Comparison of ENCODE assay signal across 8 cellular contexts in the genomic region with DNA sequence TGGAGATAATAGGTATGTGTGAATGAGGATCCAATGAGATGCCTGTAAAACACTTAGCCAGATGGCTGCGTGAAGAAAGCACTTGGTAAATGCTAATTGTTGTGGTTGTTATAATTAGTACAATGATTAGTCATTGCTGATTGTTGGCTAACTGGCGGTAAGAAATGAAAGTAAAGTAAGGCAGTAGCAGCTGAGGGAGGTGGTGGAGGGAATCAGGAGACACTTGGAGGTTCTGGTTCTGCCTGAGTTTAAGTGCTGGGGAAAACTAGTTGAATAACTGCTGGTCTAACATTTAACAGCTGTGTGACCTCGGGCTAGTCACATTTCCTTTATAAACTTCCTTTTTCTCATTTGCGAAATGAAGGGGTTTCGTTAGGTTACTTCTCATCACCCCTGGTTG. TPM values are rescaled to one million over a fixed set of nuclear protein-coding genes. Genes with fewer than 3 reads are reported as not detected.
DNase-seq lines count a peak whose midpoint lies in the region; ATAC-seq and TF ChIP-seq lines count a peak whose summit lies in the region.

No MANE protein-coding gene starts in this region.

- H3K36me3 Mint-ChIP-seq in dendritic cell treated with granulocyte-macrophage colony-stimulating factor and Interleukin-4, amounts not matched to agents 40 ng/mL and 50 ng/mL, for 4 days (ENCODE audit: low read depth) = no peaks in the 10 kb centered on the region

- intact Hi-C loops in dendritic cell treated with granulocyte-macrophage colony-stimulating factor and Interleukin-4, amounts not matched to agents 40 ng/mL and 50 ng/mL, for 4 days (cut with micrococcal nuclease) = loop anchor here (5.0 to 10.0 kb wide), 2 partner anchors 73 to 456 kb away; no protein-coding TSS in a partner anchor

- H3K4me1 ChIP-seq in neuronal stem cell (ENCODE audit: control insufficient read depth in 2 of 2, insufficient read depth in 1 of 2, low read depth in 1 of 2, low read length in 2 of 2) = no peaks in the 10 kb centered on the region

- no peaks in the 10 kb centered on the region for H3K9me3 Mint-ChIP-seq in dendritic cell treated with granulocyte-macrophage colony-stimulating factor and Interleukin-4, amounts not matched to agents 40 ng/mL and 50 ng/mL, for 4 days

- no peak for TF ChIP-seq CTCF in GM10266 (IDR thresholded peaks at IDR 0.05; ENCODE audit: control insufficient read depth, insufficient read depth, low read depth, missing control alignments)

- H3K27ac Mint-ChIP-seq in dendritic cell treated with granulocyte-macrophage colony-stimulating factor and Interleukin-4, amounts not matched to agents 40 ng/mL and 50 ng/mL, for 4 days = peak overlapping the region; percentile 59

- no peak overlapping the region for H3K4me3 ChIP-seq in neuronal stem cell (ENCODE audit: low read length in 2 of 2)

- H3K9me3 ChIP-seq in neuronal stem cell (replicated peaks in 1 of 2; ENCODE audit: control insufficient read depth in 2 of 2, insufficient read depth in 1 of 2, low read depth in 1 of 2, low read length in 2 of 2) = no peaks in the 10 kb centered on the region

- no peak overlapping the region for H3K18ac ChIP-seq in neuronal stem cell (ENCODE audit: low read length)

- no peak overlapping the region for H4K8ac ChIP-seq in neuronal stem cell (ENCODE audit: low read depth, low read length)

- no peak overlapping the region for H2BK120ac ChIP-seq in neuronal stem cell (ENCODE audit: low read depth, low read length)

- H3K14ac ChIP-seq in neuronal stem cell (ENCODE audit: low read length) = no peak overlapping the region

- no peak overlapping the region for H3K23ac ChIP-seq in neuronal stem cell (ENCODE audit: low read depth, low read length, poor library complexity)

- peak; percentile 32 for DNase-seq in GM10266 (ENCODE audit: extremely low spot score)
- DNase-seq in 8988T = no peak
- DNase-seq in activated CD8-positive, alpha-beta memory T cell treated with anti-CD3 and anti-CD28 coated beads for 24 hours = no peak
- DNase-seq in H4 (ENCODE audit: low spot score) = no peak
- DNase-seq in neuronal stem cell (ENCODE audit: low spot score) = no peak

- no peak overlapping the region for H4K91ac ChIP-seq in neuronal stem cell (ENCODE audit: low read depth, low read length, poor library complexity)

- H2AFZ ChIP-seq in neuronal stem cell (ENCODE audit: low read length) = no peak overlapping the region

- no peak overlapping the region for H2BK15ac ChIP-seq in neuronal stem cell (ENCODE audit: low read length)

- no peak overlapping the region for H2BK12ac ChIP-seq in neuronal stem cell (ENCODE audit: low read length)

- H2BK5ac ChIP-seq in neuronal stem cell (ENCODE audit: low read length) = no peak overlapping the region

- WGBS in neuronal stem cell (ENCODE audit: extremely low coverage in 2 of 2, insufficient read length in 2 of 2, insufficient replicate concordance in 1 of 2), 2 donors = no CpG with 5 or more reads among the region's 5 CpGs

- no peak overlapping the region for H3K27ac ChIP-seq in neuronal stem cell (replicated peaks; ENCODE audit: low read length)

- ATAC-seq in GM21367 (IDR thresholded peaks at IDR 0.05; ENCODE audit: unreplicated experiment) (peak; percentile 66), HG03520 (IDR thresholded peaks at IDR 0.05; ENCODE audit: unreplicated experiment) (peak; percentile 75)

- no peaks in the 10 kb centered on the region for H3K79me1 ChIP-seq in neuronal stem cell (ENCODE audit: low read depth, low read length)

- peaks cover 0 to 7% (median 0%) of the 10 kb centered on the region in 3 experiments for H3K27me3 ChIP-seq in neuronal stem cell (ENCODE audit: control insufficient read depth in 3 of 3, insufficient read depth in 3 of 3, low read depth in 1 of 3, low read length in 3 of 3)

- H3K4me1 Mint-ChIP-seq in dendritic cell treated with granulocyte-macrophage colony-stimulating factor and Interleukin-4, amounts not matched to agents 40 ng/mL and 50 ng/mL, for 4 days (ENCODE audit: low read depth) = peaks cover 58% of the 10 kb centered on the region

- no peak overlapping the region for H3K4me2 ChIP-seq in neuronal stem cell (ENCODE audit: insufficient read depth, low read length, poor library complexity, severe bottlenecking)

- H2AK5ac ChIP-seq in neuronal stem cell (ENCODE audit: low read depth, low read length) = no peak overlapping the region

- H3K4ac ChIP-seq in neuronal stem cell (ENCODE audit: low read length) = no peak overlapping the region

- no peaks in the 10 kb centered on the region for H3K36me3 ChIP-seq in neuronal stem cell (replicated peaks in 1 of 2; ENCODE audit: control insufficient read depth in 2 of 2, insufficient read depth in 2 of 2, low read length in 2 of 2)

- no peaks in the 10 kb centered on the region for H3K27me3 Mint-ChIP-seq in dendritic cell treated with granulocyte-macrophage colony-stimulating factor and Interleukin-4, amounts not matched to agents 40 ng/mL and 50 ng/mL, for 4 days

- peak overlapping the region; percentile 50 for H3K4me3 Mint-ChIP-seq in dendritic cell treated with granulocyte-macrophage colony-stimulating factor and Interleukin-4, amounts not matched to agents 40 ng/mL and 50 ng/mL, for 4 days

- H3K9ac ChIP-seq in neuronal stem cell (ENCODE audit: low read depth, low read length, poor library complexity) = no peak overlapping the region

RNA-seq across cellular contexts. Expression of gene CD38, which starts 30.9 kb away (rescaled TPM):
- total RNA-seq in H4 (2014; rRNA removed; shearing (Covaris generic)) = 0.02 TPM in 1 of 2 replicates, not detected in the other
- polyA plus RNA-seq in neuronal stem cell (2013, experiment 1 of 2) = 0.11 TPM
- polyA plus RNA-seq in neuronal stem cell (2013, experiment 2 of 2) = 0.15 TPM
